ENCODE assay signal across 1 cellular context in genomic region chr9:34382054-34382453, GRCh38.
TF ChIP-seq lines count a peak whose summit lies in the region.

No MANE protein-coding gene starts in this region.

TF ChIP-seq in GM23338, 12 proteins besides CTCF, POLR2A, EP300 and RAD21 (continued from another document):
- TF ChIP-seq ZNF462 (CRISPR knock-in tag; IDR thresholded peaks at IDR 0.05) (no peak), ZNF114 (CRISPR knock-in tag; IDR thresholded peaks at IDR 0.05) (no peak), REST (IDR thresholded peaks at IDR 0.05; ENCODE audit: unreplicated experiment) (no peak), EZH2phosphoT487 (IDR thresholded peaks at IDR 0.05; ENCODE audit: unreplicated experiment) (no peak), ETS1 (IDR thresholded peaks at IDR 0.05) (no peak), JUNB (IDR thresholded peaks at IDR 0.05; ENCODE audit: unreplicated experiment) (no peak), ZNF331 (CRISPR knock-in tag; IDR thresholded peaks at IDR 0.05; ENCODE audit: low read depth) (no peak), NANOG (IDR thresholded peaks at IDR 0.05; ENCODE audit: borderline replicate concordance) (no peak), POLR2AphosphoS5 (IDR thresholded peaks at IDR 0.05; ENCODE audit: low read depth) (no peak), CREB1 (CRISPR knock-in tag; IDR thresholded peaks at IDR 0.05; ENCODE audit: low read depth) (no peak), STAT1 (IDR thresholded peaks at IDR 0.05; ENCODE audit: unreplicated experiment) (no peak)
